Comparison of ENCODE assay signal across 9 cellular contexts in the genomic region with DNA sequence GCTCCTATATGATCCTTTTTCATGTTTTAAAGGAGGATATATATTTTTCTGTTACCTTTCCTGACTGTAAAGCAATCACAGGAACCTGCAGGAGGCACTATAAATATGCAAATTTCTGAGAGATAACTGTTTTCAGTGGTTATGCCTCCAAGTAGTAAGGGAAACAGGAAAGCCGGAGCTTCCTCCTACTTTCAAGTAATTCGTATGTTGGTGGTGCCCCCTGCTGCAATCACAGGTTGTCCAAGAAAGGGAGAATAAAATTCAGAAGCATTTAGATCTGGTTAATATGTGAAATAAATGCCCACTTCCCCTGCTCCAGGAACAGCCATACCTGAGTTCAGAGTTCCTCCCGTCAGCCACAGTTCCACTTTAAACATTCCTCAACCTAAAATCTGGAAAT. TPM values are rescaled to one million over a fixed set of nuclear protein-coding genes. Genes with fewer than 3 reads are reported as not detected.
DNase-seq lines count a peak whose midpoint lies in the region; ATAC-seq, FAIRE-seq and TF ChIP-seq lines count a peak whose summit lies in the region.
"Had no signal": no experiment of that assay in that cellular context is flagged by ENCODE, and none has a peak within 500 bp of the region (broad histone marks: within the 10 kb centered on the region; RNA-seq: fewer than 3 reads in every experiment).

No MANE protein-coding gene starts in this region.

- H3K4me3 Mint-ChIP-seq in T-helper 17 cell: no peak overlapping the region

- H3K9me3 ChIP-seq in T-helper 17 cell (ENCODE audit: control insufficient read depth, low read length, poor library complexity, severe bottlenecking): no peaks in the 10 kb centered on the region

- ATAC-seq in GM18511 (IDR thresholded peaks at IDR 0.05; ENCODE audit: unreplicated experiment) (peak; percentile 42), HG03565 (IDR thresholded peaks at IDR 0.05; ENCODE audit: unreplicated experiment) (no peak), T-helper 17 cell (no peak)
- ATAC-seq: right cardiac atrium had no signal

- TF ChIP-seq CTCF in AG09309 (IDR thresholded peaks at IDR 0.05; ENCODE audit: control insufficient read depth, insufficient read depth, low read depth, low read length, missing control alignments) (peak; percentile 36), epithelial cell of esophagus (IDR thresholded peaks at IDR 0.05; ENCODE audit: insufficient read depth, low read depth, low read length, missing control alignments) (peak; percentile 45)

- FAIRE-seq in H54 (lab: Jason Lieb, UNC): no peak

- H3K27me3 Mint-ChIP-seq in T-helper 17 cell: peaks cover 40% of the 10 kb centered on the region

- H3K4me3 ChIP-seq in AG09309 (ENCODE audit: control insufficient read depth, low read depth, low read length) (no peak overlapping the region), epithelial cell of esophagus (ENCODE audit: low read length) (no peak overlapping the region)

- no peak for TF ChIP-seq POLR2A in H54 (IDR thresholded peaks at IDR 0.05; ENCODE audit: low read depth, low read length)

- peaks cover 2% of the 10 kb centered on the region for H3K4me1 Mint-ChIP-seq in T-helper 17 cell

- no peak overlapping the region for H3K27ac Mint-ChIP-seq in T-helper 17 cell

- no peaks in the 10 kb centered on the region for H3K36me3 Mint-ChIP-seq in T-helper 17 cell (ENCODE audit: low read depth)

- DNase-seq in AG09309 (ENCODE audit: low read depth) (no peak), NOMO-1 treated with DMSO at 0.1 percent for 48 hours (lab: John Stamatoyannopoulos, UW; ENCODE audit: unreplicated experiment) (peak; percentile 69), epithelial cell of esophagus (ENCODE audit: low read depth) (peak; percentile 45), H54 (ENCODE audit: insufficient read length, low spot score) (no peak), ureter (ENCODE audit: low spot score) (no peak), T-helper 17 cell (no peak)

RNA-seq across cellular contexts. Expression of a gene that starts 12.0 kb away (rescaled TPM):
- 31.4 TPM for total RNA-seq in ureter
- total RNA-seq in T-helper 17 cell: 1 to 10 TPM; 2.5 to 9.2 TPM

Comparison
In these comparisons a context has a peak if more than half of its experiments do, and no peak if none do; other contexts are left out.
1. DNase-seq: peak in NOMO-1 treated with DMSO at 0.1 percent for 48 hours (single experiment) and epithelial cell of esophagus (single experiment); none in AG09309 (single experiment), H54 (single experiment), ureter (single experiment) and T-helper 17 cell (0 of 3).